In the genomic region with DNA sequence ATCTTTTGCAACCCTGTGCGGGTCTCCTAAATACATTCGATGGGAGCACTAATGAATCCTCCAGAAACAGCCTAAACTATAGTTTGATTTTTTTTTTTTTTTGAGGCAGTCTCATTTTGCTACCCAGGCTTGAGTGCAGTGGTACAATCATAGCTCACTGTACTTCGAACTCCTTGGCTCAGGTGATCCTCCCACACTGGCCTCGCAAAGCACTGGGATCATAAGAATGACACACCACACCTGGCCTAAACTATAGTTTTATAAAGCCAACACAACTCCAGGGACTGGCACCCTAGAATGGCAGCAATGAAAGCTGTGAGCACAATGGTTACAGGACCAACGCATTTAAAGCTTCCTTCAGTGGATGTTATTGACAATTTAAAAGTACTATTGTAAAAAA, we compare ENCODE assay signal across 21 cellular contexts.
"Had no signal": no experiment of that assay in that cellular context is flagged by ENCODE, and none has a peak within 500 bp of the region (broad histone marks: within the 10 kb centered on the region; RNA-seq: fewer than 3 reads in every experiment).

No MANE protein-coding gene starts in this region.

- ATAC-seq: activated T-cell treated with anti-CD3 and anti-CD28 coated beads, Interleukin-2, amount 50 U/mL, for 4 hours; PC-3 had no signal

- H3K9me3 Mint-ChIP-seq: activated B cell treated with CpG ODN at 0.5 μM for 24 hours; activated CD4-positive, alpha-beta T cell treated with anti-CD3 and anti-CD28 coated beads, Interleukin-2, amount 10 ng/mL, durations not matched to agents 24 days and 14 days; activated naive CD8-positive, alpha-beta T cell treated with anti-CD3 and anti-CD28 coated beads for 36 hours; activated T-cell treated with anti-CD3 and anti-CD28 coated beads, Interleukin-2, amount 50 U/mL, for 4 hours had no signal

- H3K27ac Mint-ChIP-seq: activated B cell treated with CpG ODN at 0.5 μM for 24 hours; activated CD4-positive, alpha-beta T cell treated with anti-CD3 and anti-CD28 coated beads, Interleukin-2, amount 10 ng/mL, durations not matched to agents 24 days and 14 days; activated naive CD8-positive, alpha-beta T cell treated with anti-CD3 and anti-CD28 coated beads for 36 hours had no signal

- H3K4me3 Mint-ChIP-seq: activated B cell treated with CpG ODN at 0.5 μM for 24 hours; activated CD4-positive, alpha-beta T cell treated with anti-CD3 and anti-CD28 coated beads, Interleukin-2, amount 10 ng/mL, durations not matched to agents 24 days and 14 days; activated naive CD8-positive, alpha-beta T cell treated with anti-CD3 and anti-CD28 coated beads for 36 hours; activated T-cell treated with anti-CD3 and anti-CD28 coated beads, Interleukin-2, amount 50 U/mL, for 4 hours had no signal

- H3K27me3 Mint-ChIP-seq: activated B cell treated with CpG ODN at 0.5 μM for 24 hours; activated CD4-positive, alpha-beta T cell treated with anti-CD3 and anti-CD28 coated beads, Interleukin-2, amount 10 ng/mL, durations not matched to agents 24 days and 14 days; activated naive CD8-positive, alpha-beta T cell treated with anti-CD3 and anti-CD28 coated beads for 36 hours had no signal

- DNase-seq: activated B cell treated with CpG ODN at 0.5 μM for 24 hours; activated CD4-positive, alpha-beta T cell treated with anti-CD3 and anti-CD28 coated beads for 1 hour; activated CD4-positive, alpha-beta T cell treated with anti-CD3 and anti-CD28 coated beads, Interleukin-2, amount 10 ng/mL, durations not matched to agents 24 days and 14 days; activated CD4-positive, alpha-beta T cell treated with anti-CD3 and anti-CD28 coated beads, Interleukin-2, amount 50 U/mL, for 48 hours; activated CD8-positive, alpha-beta memory T cell treated with anti-CD3 and anti-CD28 coated beads for 24 hours; activated effector memory CD4-positive, alpha-beta T cell treated with anti-CD3 and anti-CD28 coated beads, Interleukin-2, amount 50 U/mL, for 16 hours; activated naive CD4-positive, alpha-beta T cell treated with Interleukin-2 at 50 U/mL for 16 hours; activated naive CD8-positive, alpha-beta T cell treated with anti-CD3 and anti-CD28 coated beads for 36 hours; activated T-cell treated with anti-CD3 and anti-CD28 coated beads, Interleukin-2, amount 50 U/mL, for 4 hours; Karpas-422; MM.1S; NCI-H1105; NCI-H1436; NCI-H1694 treated with DMSO at 0.1 percent for 48 hours; NCI-H2029 treated with DMSO at 0.1 percent for 48 hours; NCI-H510A treated with DMSO at 0.1 percent for 48 hours; NCI-H69; PC-3; SHP77 treated with DMSO at 0.1 percent for 48 hours; T-helper 2 cell; T1000 had no signal
